15 cellular contexts compared by ENCODE assay signal in genomic region chr5:135010502-135011354, GRCh38. TPM values are rescaled to one million over a fixed set of nuclear protein-coding genes. Genes with fewer than 3 reads are reported as not detected.
DNase-seq lines count a peak whose midpoint lies in the region; TF ChIP-seq lines count a peak whose summit lies in the region.
"Had no signal": no experiment of that assay in that cellular context is flagged by ENCODE, and none has a peak within 500 bp of the region (broad histone marks: within the 10 kb centered on the region; RNA-seq: fewer than 3 reads in every experiment).

No MANE protein-coding gene starts in this region.

- H3K27ac Mint-ChIP-seq in MCF 10A (ENCODE audit: low read depth, unreplicated experiment): no peak overlapping the region
- H3K27ac Mint-ChIP-seq: activated CD4-positive, alpha-beta T cell treated with anti-CD3 and anti-CD28 coated beads, Interleukin-2, amount 10 ng/mL, durations not matched to agents 7 days and 5 days; activated T-helper 2 cell treated with anti-CD3 and anti-CD28 coated beads, Interferon-gamma antibody, Interleukin-2, Interleukin-4, amounts not matched to agents 10 μg/mL and 5 μg/mL and 100 μg/mL, durations not matched to agents 14 hours and 24 hours and 36 hours; CD4-positive, alpha-beta T cell had no signal

- no peak overlapping the region for H3K4me3 Mint-ChIP-seq in MCF 10A (ENCODE audit: unreplicated experiment)
- H3K4me3 Mint-ChIP-seq: activated CD4-positive, alpha-beta T cell treated with anti-CD3 and anti-CD28 coated beads, Interleukin-2, amount 10 ng/mL, durations not matched to agents 7 days and 5 days; CD4-positive, alpha-beta T cell had no signal

- peaks cover 5% of the 10 kb centered on the region for H3K36me3 Mint-ChIP-seq in MCF 10A (ENCODE audit: insufficient read depth, unreplicated experiment)

- CTCF ChIA-PET in MCF 10A (lab: Yijun Ruan, JAX): interaction anchor here (0.8 to 2.4 kb wide), 4 partner anchors 179 to 322 kb away, joined by 3 to 11 read pairs (median 7); no protein-coding TSS in a partner anchor

- no peaks in the 10 kb centered on the region for H3K9me3 Mint-ChIP-seq in MCF 10A (ENCODE audit: unreplicated experiment)
- H3K9me3 Mint-ChIP-seq: activated CD4-positive, alpha-beta T cell treated with anti-CD3 and anti-CD28 coated beads, Interleukin-2, amount 10 ng/mL, durations not matched to agents 7 days and 5 days; activated T-helper 2 cell treated with anti-CD3 and anti-CD28 coated beads, Interferon-gamma antibody, Interleukin-2, Interleukin-4, amounts not matched to agents 10 μg/mL and 5 μg/mL and 100 μg/mL, durations not matched to agents 14 hours and 24 hours and 36 hours; CD4-positive, alpha-beta T cell had no signal

- H3K4me1 Mint-ChIP-seq in MCF 10A (ENCODE audit: insufficient read depth, unreplicated experiment): no peaks in the 10 kb centered on the region
- H3K4me1 Mint-ChIP-seq: activated CD4-positive, alpha-beta T cell treated with anti-CD3 and anti-CD28 coated beads, Interleukin-2, amount 10 ng/mL, durations not matched to agents 7 days and 5 days had no signal

- TF ChIP-seq CTCF in BE2C (IDR thresholded peaks at IDR 0.05; ENCODE audit: low read depth, low read length) (peak; percentile 20), MCF 10A (IDR thresholded peaks at IDR 0.05; ENCODE audit: unreplicated experiment) (peak; percentile 50)

- no peak overlapping the region for H3K4me3 ChIP-seq in BE2C (ENCODE audit: low read depth, low read length)
- H3K4me3 ChIP-seq: prostate gland had no signal

- intact Hi-C loops in MCF 10A (cut with micrococcal nuclease): loop anchor here (1.0 to 5.0 kb wide), 2 partner anchors 181 to 322 kb away; no protein-coding TSS in a partner anchor

- no peaks in the 10 kb centered on the region for H3K27me3 Mint-ChIP-seq in MCF 10A (ENCODE audit: insufficient read depth, unreplicated experiment)
- H3K27me3 Mint-ChIP-seq: activated CD4-positive, alpha-beta T cell treated with anti-CD3 and anti-CD28 coated beads, Interleukin-2, amount 10 ng/mL, durations not matched to agents 7 days and 5 days; CD4-positive, alpha-beta T cell had no signal

- no peaks in the 10 kb centered on the region for H3K9me3 ChIP-seq in BE2C
- H3K9me3 ChIP-seq: prostate gland had no signal

- no peaks in the 10 kb centered on the region for H3K4me1 ChIP-seq in BE2C

- POLR2A ChIA-PET in MCF 10A (lab: Yijun Ruan, JAX): interaction anchor here (0.6 to 1.7 kb wide), 3 partner anchors 14 to 124 kb away, joined by 3 to 5 read pairs (median 4); no protein-coding TSS in a partner anchor

- no TSS peak for BruUV-seq in MCF 10A (replicated peaks; lab: Mats Ljungman, UMichigan)

- no peaks in the 10 kb centered on the region for H3K36me3 ChIP-seq in BE2C
- H3K36me3 ChIP-seq: prostate gland had no signal

- no peaks in the 10 kb centered on the region for H3K27me3 ChIP-seq in BE2C

- DNase-seq in BE2C (no peak), HT-29 (ENCODE audit: low spot score) (peak; percentile 41), MCF 10A (ENCODE audit: unreplicated experiment) (peak; percentile 46), left kidney (ENCODE audit: low read depth, low spot score) (peak; percentile 21), NCI-H1417 (lab: John Stamatoyannopoulos, UW) (no peak), kidney glomerular epithelial cell (lab: John Stamatoyannopoulos, UW) (no peak)
- DNase-seq in stimulated activated naive CD4-positive, alpha-beta T cell treated with Interleukin-2 at 50 U/mL for 16 hours (lab: John Stamatoyannopoulos, UW): no peak
- DNase-seq in activated CD4-positive, alpha-beta T cell treated with anti-CD3 and anti-CD28 coated beads, Interleukin-2, amount 50 U/mL, for 4 hours: no peak
- DNase-seq: activated CD4-positive, alpha-beta T cell treated with anti-CD3 and anti-CD28 coated beads, Interleukin-2, amount 10 ng/mL, durations not matched to agents 7 days and 5 days; CD4-positive, alpha-beta T cell; stimulated activated CD4-positive, alpha-beta T cell treated with anti-CD3 and anti-CD28 coated beads, Interleukin-2, amount 100 ng/mL, for 24 hours had no signal

RNA-seq across cellular contexts. Expression of gene PITX1, which starts 23.3 kb away (rescaled TPM):
- 17.7 TPM for polyA plus RNA-seq in BE2C (2012; ENCODE audit: insufficient read depth, insufficient read length, low read depth)
- 41.8 and 49.8 TPM in 2 replicates for total RNA-seq in HT-29 (2014; rRNA removed; shearing (Covaris generic))
- 37.1 and 42.9 TPM in 2 replicates for total RNA-seq in MCF 10A (2022)
- total RNA-seq: activated CD4-positive, alpha-beta T cell treated with anti-CD3 and anti-CD28 coated beads, Interleukin-2, amount 10 ng/mL, durations not matched to agents 7 days and 5 days; CD4-positive, alpha-beta T cell; frontal cortex had no signal

RNA-seq across cellular contexts. Expression of gene CATSPER3, which starts 43.0 kb away (rescaled TPM):
- 5.7 TPM for polyA plus RNA-seq in BE2C (2012; ENCODE audit: insufficient read depth, insufficient read length, low read depth)
- not detected in 2 replicates for total RNA-seq in HT-29 (2014; rRNA removed; shearing (Covaris generic))
- 0.91 and 1.9 TPM in 2 replicates for total RNA-seq in MCF 10A (2022)
- total RNA-seq: urinary bladder had no signal

Comparison
In these comparisons a context has a peak if more than half of its experiments do, and no peak if none do; other contexts are left out.
1. DNase-seq: peak in HT-29 (single experiment), MCF 10A (single experiment) and left kidney (single experiment); none in BE2C (single experiment), NCI-H1417 (0 of 3), stimulated activated naive CD4-positive, alpha-beta T cell treated with Interleukin-2 at 50 U/mL for 16 hours (single experiment), activated CD4-positive, alpha-beta T cell treated with anti-CD3 and anti-CD28 coated beads, Interleukin-2, amount 50 U/mL, for 4 hours (0 of 2) and kidney glomerular epithelial cell (single experiment).